22 cellular contexts compared by ENCODE assay signal in genomic region chr2:15745907-15746306, GRCh38.
"Had no signal": no experiment of that assay in that cellular context is flagged by ENCODE, and none has a peak within 500 bp of the region (broad histone marks: within the 10 kb centered on the region; RNA-seq: fewer than 3 reads in every experiment).

No MANE protein-coding gene starts in this region.

- H3K36me3 ChIP-seq: spleen, thyroid gland had no signal

- H3K27me3 Mint-ChIP-seq: activated naive CD4-positive, alpha-beta T cell treated with anti-CD3 and anti-CD28 coated beads, Interleukin-2, amount 10 ng/mL, durations not matched to agents 7 days and 5 days had no signal

- H3K4me1 Mint-ChIP-seq: activated naive CD4-positive, alpha-beta T cell treated with anti-CD3 and anti-CD28 coated beads, Interleukin-2, amount 10 ng/mL, durations not matched to agents 7 days and 5 days; immature natural killer cell; memory B cell; naive B cell had no signal

- H3K9me3 Mint-ChIP-seq: activated naive CD4-positive, alpha-beta T cell treated with anti-CD3 and anti-CD28 coated beads, Interleukin-2, amount 10 ng/mL, durations not matched to agents 7 days and 5 days; T-helper 1 cell treated with Interleukin-12 subunit alpha and Interleukin-12 subunit beta and Interleukin-4 antibody, amounts not matched to agents 30 μg/mL and 1 μg/mL, for 36 hours had no signal

- H3K4me3 ChIP-seq: hepatocyte, mucosa of descending colon, spleen, thyroid gland had no signal

- H3K27me3 ChIP-seq: hepatocyte, thyroid gland had no signal

- H3K4me2 ChIP-seq: hepatocyte had no signal

- DNase-seq: activated naive CD4-positive, alpha-beta T cell treated with anti-CD3 and anti-CD28 coated beads, Interleukin-2, amount 10 ng/mL, durations not matched to agents 7 days and 5 days; activated T-cell treated with anti-CD3 and anti-CD28 coated beads, Interleukin-2, amount 50 U/mL, for 1 hour; amygdala; cerebellar nuclear complex; cortex of kidney; effector CD4-positive, alpha-beta T cell; erythroblast; foreskin fibroblast; immature natural killer cell; kidney glomerular epithelial cell; mucosa of descending colon; naive B cell; spleen; stimulated activated CD4-positive, alpha-beta T cell treated with anti-CD3 and anti-CD28 coated beads, Interleukin-4, amount 100 ng/mL, for 1 hour; stimulated activated naive CD4-positive, alpha-beta T cell treated with Interleukin-2 at 50 U/mL for 16 hours; T1000; thyroid gland had no signal

- H3K4me3 Mint-ChIP-seq: activated naive CD4-positive, alpha-beta T cell treated with anti-CD3 and anti-CD28 coated beads, Interleukin-2, amount 10 ng/mL, durations not matched to agents 7 days and 5 days; immature natural killer cell; memory B cell; naive B cell; neural crest cell; T-helper 1 cell treated with Interleukin-12 subunit alpha and Interleukin-12 subunit beta and Interleukin-4 antibody, amounts not matched to agents 30 μg/mL and 1 μg/mL, for 36 hours; WTC11 had no signal

- H3K27ac ChIP-seq: hepatocyte, spleen, thyroid gland had no signal

- ATAC-seq: mucosa of descending colon, WTC11 had no signal

- H3K27ac Mint-ChIP-seq: activated naive CD4-positive, alpha-beta T cell treated with anti-CD3 and anti-CD28 coated beads, Interleukin-2, amount 10 ng/mL, durations not matched to agents 7 days and 5 days; immature natural killer cell; memory B cell; naive B cell; T-helper 1 cell treated with Interleukin-12 subunit alpha and Interleukin-12 subunit beta and Interleukin-4 antibody, amounts not matched to agents 30 μg/mL and 1 μg/mL, for 36 hours; WTC11 had no signal

- H3K9me3 ChIP-seq: mucosa of descending colon, thyroid gland had no signal

- H3K36me3 Mint-ChIP-seq: activated naive CD4-positive, alpha-beta T cell treated with anti-CD3 and anti-CD28 coated beads, Interleukin-2, amount 10 ng/mL, durations not matched to agents 7 days and 5 days; immature natural killer cell; memory B cell had no signal

- H2AFZ ChIP-seq: hepatocyte had no signal
